8 cellular contexts compared by ENCODE assay signal in the genomic region with DNA sequence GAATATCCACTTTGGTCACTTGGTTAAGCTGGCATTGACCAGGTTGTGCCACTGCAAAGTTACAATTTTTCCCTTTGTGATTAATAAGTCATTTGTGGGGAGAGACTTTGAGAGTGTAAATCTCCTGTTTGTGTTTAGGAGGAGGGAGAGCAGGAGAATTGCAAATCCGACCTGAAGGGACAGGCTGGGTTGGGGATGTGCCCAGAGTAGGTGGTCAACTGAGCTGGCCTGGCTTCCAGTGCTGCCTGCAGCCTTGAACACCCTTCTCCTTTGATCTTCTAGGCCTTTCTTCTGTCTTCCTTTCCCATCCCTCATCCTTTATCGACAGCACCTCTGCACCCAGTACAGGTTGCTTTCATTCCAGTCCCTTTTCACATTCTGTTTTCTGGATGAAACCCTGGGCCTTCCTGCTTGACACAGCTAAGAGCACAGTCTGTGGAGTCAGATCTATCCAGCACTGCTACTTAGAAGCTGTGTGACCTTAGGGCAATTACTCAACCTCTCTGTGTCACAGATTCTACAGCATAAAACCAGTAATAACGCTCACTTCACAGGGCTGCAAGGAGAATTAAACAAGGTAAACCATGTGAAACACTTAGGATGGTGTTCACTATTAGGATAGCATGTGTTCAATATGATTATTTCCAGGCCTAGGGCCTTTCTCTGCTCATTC. TPM values are rescaled to one million over a fixed set of nuclear protein-coding genes. Genes with fewer than 3 reads are reported as not detected.
A peak's percentile ranks its signal among the peaks of the same experiment; 100 is the strongest.
DNase-seq lines count a peak whose midpoint lies in the region; ATAC-seq, FAIRE-seq and TF ChIP-seq lines count a peak whose summit lies in the region.

No MANE protein-coding gene starts in this region.

- H3K27ac ChIP-seq in CD8-positive, alpha-beta T cell (ENCODE audit: low read depth, low read length), result no peak overlapping the region
- no peak overlapping the region for H3K27ac ChIP-seq in HUES64 (ENCODE audit: low read depth, low read length)
- H3K27ac ChIP-seq in GM12878 (ENCODE audit: control insufficient read depth, insufficient read depth), result no peak overlapping the region

- BruUV-seq in GM12878 (replicated peaks; lab: Mats Ljungman, UMichigan), result no TSS peak

- CTCF ChIA-PET in CD8-positive, alpha-beta T cell (lab: Charles Lee), result interaction anchor here (0.8 kb wide), 1 partner anchor 105 kb away, joined by 3 read pairs; no protein-coding TSS in a partner anchor
- CTCF ChIA-PET in GM12878 (lab: Yijun Ruan, JAX), result interaction anchor here (0.8 to 1.4 kb wide), 11 partner anchors 9 to 101 kb away, joined by 3 to 7 read pairs (median 3); no protein-coding TSS in a partner anchor

- peak overlapping the region; percentile 67 for H3K4me3 ChIP-seq in CD8-positive, alpha-beta T cell (ENCODE audit: low read depth, low read length)
- H3K4me3 ChIP-seq in HUES64 (ENCODE audit: low read length) (peak overlapping the region; percentile 77), GM12878 (0 out of 2 replicates have a peak overlapping the region, but pooled peaks have one; percentile 42), mucosa of descending colon (no peak overlapping the region), HAP-1 (no peak overlapping the region; the same call in 1 of the 2 replicates)

- no peak for TF ChIP-seq EP300 in GM12878 (IDR thresholded peaks at IDR 0.05; ENCODE audit: borderline replicate concordance in 1 of 2, control insufficient read depth in 1 of 2, low read depth in 2 of 2, low read length in 2 of 2)

- intact Hi-C loops in CD8-positive, alpha-beta T cell (cut with DNase I, micrococcal nuclease), result loop anchor here (1.0 to 10.0 kb wide), 10 partner anchors 38 to 464 kb away; a partner anchor contains a TSS
- intact Hi-C loops in GM12878 (cut with micrococcal nuclease; ENCODE audit: unreplicated experiment), result loop anchor here (1.0 to 10.0 kb wide), 2 partner anchors 48 to 174 kb away; a partner anchor contains a TSS
- intact Hi-C loops in mucosa of descending colon (cut with DNase I, micrococcal nuclease), result no loop called here

- peak overlapping the region; percentile 90; the same call in 1 of the 2 replicates for H3K4me2 ChIP-seq in GM12878 (ENCODE audit: control insufficient read depth, insufficient read depth)

- TF ChIP-seq CTCF in CD8-positive, alpha-beta T cell (IDR thresholded peaks at IDR 0.05), result no peak
- no peak for TF ChIP-seq CTCF in GM12878 (IDR thresholded peaks at IDR 0.05 in 2 of 3, conservative IDR thresholded peaks at IDR 0.05 in 1 of 3; ENCODE audit: control insufficient read depth in 2 of 3, extremely low read depth in 1 of 3, insufficient read depth in 1 of 3, low read depth in 3 of 3, low read length in 3 of 3)
- no peak for TF ChIP-seq CTCF in mucosa of descending colon (IDR thresholded peaks at IDR 0.05)

- no peaks in the 10 kb centered on the region for H3K9me3 ChIP-seq in CD8-positive, alpha-beta T cell (ENCODE audit: low read length)
- no peaks in the 10 kb centered on the region for H3K9me3 ChIP-seq in HUES64 (ENCODE audit: insufficient read depth, low read depth, low read length)
- H3K9me3 ChIP-seq in GM12878 (replicated peaks; ENCODE audit: control insufficient read depth, insufficient read depth, low read length), result no peaks in the 10 kb centered on the region
- H3K9me3 ChIP-seq in mucosa of descending colon, result no peaks in the 10 kb centered on the region
- H3K9me3 ChIP-seq in HAP-1, result no peaks in the 10 kb centered on the region

- no peak for FAIRE-seq in GM12878 (lab: Jason Lieb, UNC)

- H3K27me3 Mint-ChIP-seq in CD8-positive, alpha-beta T cell (ENCODE audit: low read depth), result peaks cover 13% of the 10 kb centered on the region
- H3K27me3 Mint-ChIP-seq in natural killer cell treated with Interleukin-12 subunit alpha and Interleukin-12 subunit beta and Interleukin-15 and Interleukin-18, amount 100 ng/mL, for 72 hours, result peaks cover 11 to 17% of the 10 kb centered on the region in 2 donors

- H3K27me3 ChIP-seq in CD8-positive, alpha-beta T cell (ENCODE audit: insufficient read depth, low read length), result no peaks in the 10 kb centered on the region
- peaks cover 9% of the 10 kb centered on the region for H3K27me3 ChIP-seq in HUES64 (ENCODE audit: insufficient read depth, low read length)
- H3K27me3 ChIP-seq in GM12878 (replicated peaks in 1 of 2; ENCODE audit: control insufficient read depth in 2 of 2, insufficient read depth in 2 of 2, low read length in 1 of 2), result no peaks in the 10 kb centered on the region
- H3K27me3 ChIP-seq in HAP-1 (ENCODE audit: low read depth), result no peaks in the 10 kb centered on the region

- WGBS in HUES64, result 63% methylated on average over 3 of the region's 3 CpGs
- WGBS in GM12878 (ENCODE audit: insufficient coverage, insufficient replicate concordance, low lambda C conversion rate, missing lambda C conversion rate), result 70% methylated on average over 3 of the region's 3 CpGs

- peaks cover 29% of the 10 kb centered on the region for H3K79me2 ChIP-seq in GM12878 (ENCODE audit: control insufficient read depth, insufficient read depth, low read length)

- no peak for DNase-seq in CD8-positive, alpha-beta T cell
- no peak for DNase-seq in GM12878 (ENCODE audit: low read depth, low spot score)
- DNase-seq in natural killer cell treated with Interleukin-12 subunit alpha and Interleukin-12 subunit beta and Interleukin-15 and Interleukin-18, amount 100 ng/mL, for 72 hours (ENCODE audit: low spot score), result no peak
- DNase-seq in mucosa of descending colon, result no peak
- no peak for DNase-seq in NOMO-1 treated with dmso at 0.1 percent for 144 hours (lab: John Stamatoyannopoulos, UW; ENCODE audit: unreplicated experiment)
- no peak for DNase-seq in HAP-1 (ENCODE audit: low spot score in 2 of 2)

- H3K4me3 Mint-ChIP-seq in CD8-positive, alpha-beta T cell, result peak overlapping the region; percentile 80
- H3K4me3 Mint-ChIP-seq in natural killer cell treated with Interleukin-12 subunit alpha and Interleukin-12 subunit beta and Interleukin-15 and Interleukin-18, amount 100 ng/mL, for 72 hours, result peak overlapping the region; percentile 80

- no peaks in the 10 kb centered on the region for H3K9me3 Mint-ChIP-seq in CD8-positive, alpha-beta T cell
- no peaks in the 10 kb centered on the region for H3K9me3 Mint-ChIP-seq in natural killer cell treated with Interleukin-12 subunit alpha and Interleukin-12 subunit beta and Interleukin-15 and Interleukin-18, amount 100 ng/mL, for 72 hours

- H3K27ac Mint-ChIP-seq in CD8-positive, alpha-beta T cell, result peak overlapping the region; percentile 27
- H3K27ac Mint-ChIP-seq in natural killer cell treated with Interleukin-12 subunit alpha and Interleukin-12 subunit beta and Interleukin-15 and Interleukin-18, amount 100 ng/mL, for 72 hours, result peak overlapping the region; percentile 68 to 79

- H3K9ac ChIP-seq in HUES64 (ENCODE audit: low read depth, low read length), result no peak overlapping the region
- H3K9ac ChIP-seq in GM12878 (ENCODE audit: control insufficient read depth, insufficient read depth, low read length), result no peak overlapping the region

- RAD21 ChIA-PET in GM12878 (lab: Charles Lee; ENCODE audit: unreplicated experiment), result interaction anchor here (0.8 to 1.7 kb wide), 2 partner anchors 44 to 51 kb away, joined by 6 to 7 read pairs; a partner anchor contains a TSS

- TF ChIP-seq POLR2A in GM12878 (IDR thresholded peaks at IDR 0.05; ENCODE audit: low read depth, low read length), result no peak

- POLR2A ChIA-PET in CD8-positive, alpha-beta T cell (lab: Charles Lee), result interaction anchor here (0.7 kb wide), 1 partner anchor 70 kb away, joined by 3 read pairs; a partner anchor contains a TSS
- POLR2A ChIA-PET in GM12878 (lab: Charles Lee), result interaction anchor here (0.9 to 2.2 kb wide), 4 partner anchors 8 to 69 kb away, joined by 3 to 8 read pairs (median 6); no protein-coding TSS in a partner anchor

- no peak for ATAC-seq in CD8-positive, alpha-beta T cell
- ATAC-seq in GM12878 (no peak), mucosa of descending colon (no peak), HG03439 (IDR thresholded peaks at IDR 0.05; ENCODE audit: unreplicated experiment) (no peak)
- ATAC-seq in natural killer cell treated with Interleukin-12 subunit alpha and Interleukin-12 subunit beta and Interleukin-15 and Interleukin-18, amount 100 ng/mL, for 72 hours, result no peak

- H3K4me1 Mint-ChIP-seq in CD8-positive, alpha-beta T cell (ENCODE audit: low read depth), result peaks cover 33% of the 10 kb centered on the region
- peaks cover 27 to 32% of the 10 kb centered on the region in 2 donors for H3K4me1 Mint-ChIP-seq in natural killer cell treated with Interleukin-12 subunit alpha and Interleukin-12 subunit beta and Interleukin-15 and Interleukin-18, amount 100 ng/mL, for 72 hours (ENCODE audit: low read depth in 2 of 2)

- SMC1A ChIA-PET in GM12878 (lab: Charles Lee; ENCODE audit: uncharacterized antibody, unreplicated experiment), result interaction anchor here (0.5 to 2.1 kb wide), 8 partner anchors 11 to 71 kb away, joined by 3 to 8 read pairs (median 3); a partner anchor contains a TSS

- no peaks in the 10 kb centered on the region for H4K20me1 ChIP-seq in GM12878 (ENCODE audit: control insufficient read depth, insufficient read depth)

- H3K36me3 ChIP-seq in CD8-positive, alpha-beta T cell (ENCODE audit: insufficient read depth, low read length), result no peaks in the 10 kb centered on the region
- peaks cover 27% of the 10 kb centered on the region for H3K36me3 ChIP-seq in HUES64 (ENCODE audit: insufficient read depth, low read length)
- peaks cover 0 to 2% of the 10 kb centered on the region in 2 experiments; a peak in 1 of 4 replicates for H3K36me3 ChIP-seq in GM12878 (ENCODE audit: control insufficient read depth in 2 of 2, insufficient read depth in 2 of 2, low read length in 1 of 2)
- no peaks in the 10 kb centered on the region for H3K36me3 ChIP-seq in mucosa of descending colon (ENCODE audit: low read depth)
- peaks cover 25% of the 10 kb centered on the region for H3K36me3 ChIP-seq in HAP-1 (replicated peaks)

- peaks cover 26% of the 10 kb centered on the region for H3K4me1 ChIP-seq in CD8-positive, alpha-beta T cell (ENCODE audit: insufficient read depth, low read length)
- H3K4me1 ChIP-seq in HUES64 (ENCODE audit: insufficient read depth, low read length) (peaks cover 5% of the 10 kb centered on the region; the same call in 1 of the 2 replicates), GM12878 (ENCODE audit: control insufficient read depth, insufficient read depth, low read length) (peaks cover 4% of the 10 kb centered on the region), mucosa of descending colon (ENCODE audit: low read depth) (peaks cover 6% of the 10 kb centered on the region), HAP-1 (peaks cover 7% of the 10 kb centered on the region)

- TF ChIP-seq RAD21 in GM12878 (IDR thresholded peaks at IDR 0.05; ENCODE audit: insufficient read depth, low read depth, low read length), result no peak

- in situ Hi-C loops in GM12878 (cut with MboI), result no loop called here
- in situ Hi-C loops in HAP-1 (cut with MboI; ENCODE audit: low sequenced_read_pairs), result no loop called here

- H2AFZ ChIP-seq in GM12878 (ENCODE audit: control insufficient read depth, low read depth, low read length), result no peak overlapping the region; the same call in 1 of the 2 replicates

- peaks cover 29% of the 10 kb centered on the region for H3K36me3 Mint-ChIP-seq in CD8-positive, alpha-beta T cell
- peaks cover 1% of the 10 kb centered on the region for H3K36me3 Mint-ChIP-seq in natural killer cell treated with Interleukin-12 subunit alpha and Interleukin-12 subunit beta and Interleukin-15 and Interleukin-18, amount 100 ng/mL, for 72 hours

RNA-seq across cellular contexts. Expression of a gene that starts 1.0 kb away (rescaled TPM):
- 10 to 100 TPM; 53.3 to 58.4 TPM for total RNA-seq in CD8-positive, alpha-beta T cell
- polyA plus RNA-seq in HUES64 (2013, experiment 1 of 2), result 57.9 TPM
- polyA plus RNA-seq in HUES64 (2013, experiment 2 of 2), result 67.1 TPM
- total RNA-seq in GM12878 (2013; cell fraction: nucleolus; rRNA removed), result 36.7 and 37.3 TPM in 2 replicates
- total RNA-seq in GM12878 (2014; rRNA removed) (15.7 and 18.0 TPM in 2 replicates), GM12878 (2014; rRNA removed; fragmentation: Illumina TruSeq; extraction: Trizol) (40.3 and 41.5 TPM in 2 replicates), GM12878 (2021) (74.4 and 79.1 TPM in 2 replicates), mucosa of descending colon (10 to 100 TPM; 45.5 to 79.1 (median 52.8) TPM)
- polyA plus RNA-seq in GM12878 (2011; ENCODE audit: low read depth), result 39.6 TPM
- polyA plus RNA-seq in GM12878 (2011; rRNA removed) (48.6 and 52.2 TPM in 2 replicates), GM12878 (2014; fragmentation: Illumina TruSeq; extraction: Trizol) (62.4 and 69.2 TPM in 2 replicates), GM12878 (2014; fragmentation: Nextera tagmentation; extraction: Ambion mirVana) (10 to 100 TPM; 17.4 to 18.0 TPM), GM12878 (2014; rRNA removed) (28.9 and 29.6 TPM in 2 replicates), GM12878 (2016; fragmentation: Nextera tagmentation; extraction: Ambion mirVana) (10 to 100 TPM; 27.9 to 29.9 TPM)
- 33.2 and 51.6 TPM in 2 replicates for polyA plus RNA-seq in GM12878 (2011; cell fraction: cytosol; rRNA removed)
- 35.7 and 38.7 TPM in 2 replicates for polyA plus RNA-seq in GM12878 (2011; cell fraction: nucleus; rRNA removed)
- 51.1 and 54.3 TPM in 2 replicates for polyA plus RNA-seq in GM12878 (2012)
- 82.8 and 119 TPM in 2 replicates for polyA minus RNA-seq in GM12878 (2011; rRNA and poly(A)+ RNA removed)
- polyA minus RNA-seq in GM12878 (2011; cell fraction: cytosol; rRNA and poly(A)+ RNA removed), result 32.7 and 34.7 TPM in 2 replicates
- 15.2 and 21.4 TPM in 2 replicates for polyA minus RNA-seq in GM12878 (2011; cell fraction: nucleus; rRNA and poly(A)+ RNA removed)
- total RNA-seq in natural killer cell treated with Interleukin-12 subunit alpha and Interleukin-12 subunit beta and Interleukin-15 and Interleukin-18, amount 100 ng/mL, for 72 hours, result 10 to 100 TPM; 72.6 to 84.5 TPM

Comparison
In these comparisons a context has a peak if more than half of its experiments do, and no peak if none do; other contexts are left out.
1. H3K4me3 ChIP-seq: peak in CD8-positive, alpha-beta T cell (single experiment), HUES64 (single experiment) and GM12878 (single experiment); none in mucosa of descending colon (single experiment) and HAP-1 (single experiment).
2. intact Hi-C loops: an anchor here in CD8-positive, alpha-beta T cell (1.0 to 10.0 kb wide) and GM12878 (1.0 to 10.0 kb wide); none called in mucosa of descending colon.